Comparison of ENCODE assay signal across 8 cellular contexts in the genomic region with DNA sequence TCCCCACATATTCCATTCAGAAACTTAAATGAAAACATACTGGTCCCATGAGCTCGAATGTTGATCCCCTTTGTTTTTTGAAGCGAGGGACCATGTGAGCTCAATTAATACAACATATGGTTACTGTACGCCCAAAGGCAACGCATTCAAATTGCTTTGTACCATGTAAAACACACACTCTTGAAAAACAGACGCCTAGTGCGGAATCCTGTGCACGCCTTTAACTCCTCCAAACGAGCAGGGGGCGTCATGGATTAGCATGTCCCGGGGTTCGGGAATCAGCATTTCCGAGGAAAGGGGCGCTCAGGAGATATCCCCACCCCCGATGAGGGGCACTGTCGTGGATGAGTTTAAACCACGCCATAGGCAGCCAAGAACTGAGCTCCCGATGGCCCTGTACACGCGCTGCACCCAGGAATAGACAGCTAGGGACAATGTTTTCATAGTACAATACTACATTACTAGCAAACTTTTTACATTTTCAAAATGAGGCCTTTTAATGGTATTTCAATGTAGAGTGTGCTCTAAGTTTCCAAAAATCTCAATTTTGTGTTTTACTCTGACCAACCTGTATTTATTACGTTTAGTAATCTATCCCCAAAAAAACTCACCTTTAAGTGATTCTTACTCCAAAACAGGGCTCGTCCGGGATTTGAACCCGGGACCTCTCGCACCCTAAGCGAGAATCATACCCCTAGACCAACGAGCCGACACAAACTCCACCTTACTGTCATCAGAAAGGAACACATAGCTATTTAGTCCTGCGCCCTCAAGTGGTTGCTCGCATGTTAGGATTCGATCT. TPM values are rescaled to one million over a fixed set of nuclear protein-coding genes. Genes with fewer than 3 reads are reported as not detected.
DNase-seq lines count a peak whose midpoint lies in the region; ATAC-seq and TF ChIP-seq lines count a peak whose summit lies in the region.

No MANE protein-coding gene starts in this region.

- no TSS peak for BruUV-seq in Panc1 (replicated peaks; lab: Mats Ljungman, UMichigan)

- H3K4me3 ChIP-seq in Panc1 (ENCODE audit: low read depth in 2 of 2, low read length in 2 of 2): peak overlapping the region; percentile 92 to 94
- H3K4me3 ChIP-seq in fibroblast of mammary gland (ENCODE audit: control insufficient read depth, low read depth, low read length): peak overlapping the region; percentile 62

- peak overlapping the region; percentile 92 for H3K27ac ChIP-seq in Panc1 (ENCODE audit: low read length)

- peak overlapping the region; percentile 87 to 100 for H3K27ac Mint-ChIP-seq in natural killer cell treated with Interleukin-12 subunit alpha and Interleukin-12 subunit beta and Interleukin-15 and Interleukin-18, amount 100 ng/mL, for 72 hours

- H3K4me1 Mint-ChIP-seq in natural killer cell treated with Interleukin-12 subunit alpha and Interleukin-12 subunit beta and Interleukin-15 and Interleukin-18, amount 100 ng/mL, for 72 hours (ENCODE audit: low read depth in 2 of 2): peaks cover 33 to 36% of the 10 kb centered on the region in 2 donors

- no peaks in the 10 kb centered on the region for H3K9me3 Mint-ChIP-seq in natural killer cell treated with Interleukin-12 subunit alpha and Interleukin-12 subunit beta and Interleukin-15 and Interleukin-18, amount 100 ng/mL, for 72 hours

- no peaks in the 10 kb centered on the region for H3K36me3 Mint-ChIP-seq in natural killer cell treated with Interleukin-12 subunit alpha and Interleukin-12 subunit beta and Interleukin-15 and Interleukin-18, amount 100 ng/mL, for 72 hours

- in situ Hi-C loops in Panc1 (cut with HindIII; ENCODE audit: low pct_unique_long_range_greater_than_20kb, low sequenced_read_pairs): no loop called here

- peaks cover 0 to 5% of the 10 kb centered on the region in 2 donors for H3K27me3 Mint-ChIP-seq in natural killer cell treated with Interleukin-12 subunit alpha and Interleukin-12 subunit beta and Interleukin-15 and Interleukin-18, amount 100 ng/mL, for 72 hours

- H3K4me1 ChIP-seq in Panc1 (ENCODE audit: control insufficient read depth, insufficient read depth, low read length): peaks cover 6% of the 10 kb centered on the region; the same call in 1 of the 2 replicates

- H3K4me3 Mint-ChIP-seq in natural killer cell treated with Interleukin-12 subunit alpha and Interleukin-12 subunit beta and Interleukin-15 and Interleukin-18, amount 100 ng/mL, for 72 hours: peak overlapping the region; percentile 96

- H3K9me3 ChIP-seq in Panc1 (ENCODE audit: control insufficient read depth, insufficient read depth, low read depth, low read length): no peaks in the 10 kb centered on the region

- CTCF ChIA-PET in Panc1 (lab: Charles Lee): interaction anchor here (0.6 to 0.7 kb wide), 5 partner anchors 10 to 367 kb away, joined by 3 to 6 read pairs (median 3); no protein-coding TSS in a partner anchor

- TF ChIP-seq CTCF in Panc1 (IDR thresholded peaks at IDR 0.05) (peak; percentile 83), fibroblast of mammary gland (conservative IDR thresholded peaks at IDR 0.05; ENCODE audit: control insufficient read depth, insufficient read depth, low read depth, low read length) (peak; percentile 96)

- no peaks in the 10 kb centered on the region for H3K27me3 ChIP-seq in Panc1 (ENCODE audit: control insufficient read depth, insufficient read depth, low read length)

- intact Hi-C loops in Panc1 (cut with micrococcal nuclease; ENCODE audit: unreplicated experiment): no loop called here

- ATAC-seq in GM21737 (IDR thresholded peaks at IDR 0.05; ENCODE audit: unreplicated experiment): peak; percentile 46
- peak; percentile 73 for ATAC-seq in Panc1
- peak; percentile 66 to 80 for ATAC-seq in natural killer cell treated with Interleukin-12 subunit alpha and Interleukin-12 subunit beta and Interleukin-15 and Interleukin-18, amount 100 ng/mL, for 72 hours

- no peaks in the 10 kb centered on the region for H3K36me3 ChIP-seq in Panc1 (ENCODE audit: control insufficient read depth, insufficient read depth, low read length)

- POLR2A ChIA-PET in Panc1 (lab: Charles Lee): interaction anchor here (0.5 to 0.8 kb wide), 4 partner anchors 93 to 1269 kb away, joined by 3 to 10 read pairs (median 3); a partner anchor contains a TSS

- DNase-seq in DMS53 treated with DMSO at 0.1 percent for 48 hours (lab: John Stamatoyannopoulos, UW; ENCODE audit: unreplicated experiment) (peak; percentile 95), KG1 (lab: John Stamatoyannopoulos, UW) (peak; percentile 84), Panc1 (ENCODE audit: low read depth, low spot score) (peak; percentile 92), activated T-helper 1 cell treated with Interleukin-2 at 50 U/mL for 16 hours (ENCODE audit: low read depth) (peak; percentile 69), fibroblast of mammary gland (ENCODE audit: low read depth) (peak; percentile 85)
- DNase-seq in natural killer cell treated with Interleukin-12 subunit alpha and Interleukin-12 subunit beta and Interleukin-15 and Interleukin-18, amount 100 ng/mL, for 72 hours (ENCODE audit: low spot score): peak; percentile 84
- peak; percentile 79 for DNase-seq in stimulated activated naive CD4-positive, alpha-beta T cell treated with Interleukin-2 at 50 U/mL for 16 hours (lab: John Stamatoyannopoulos, UW)

RNA-seq across cellular contexts. Expression of a gene that starts 6.7 kb away (rescaled TPM):
- total RNA-seq in Panc1 (2021; ENCODE audit: unreplicated experiment): 72.0 TPM
- 39.0 TPM for polyA plus RNA-seq in Panc1 (2012; ENCODE audit: insufficient read length)
- 10 to 100 TPM; 15.3 to 25.6 TPM for total RNA-seq in natural killer cell treated with Interleukin-12 subunit alpha and Interleukin-12 subunit beta and Interleukin-15 and Interleukin-18, amount 100 ng/mL, for 72 hours

Comparison
In these comparisons a context has a peak if more than half of its experiments do, and no peak if none do; other contexts are left out.
1. Peak in every context shown above with its lines: DNase-seq, ATAC-seq, H3K4me3 ChIP-seq and H3K27ac ChIP-seq.